ENCODE assay signal across 1 cellular context in the genomic region with DNA sequence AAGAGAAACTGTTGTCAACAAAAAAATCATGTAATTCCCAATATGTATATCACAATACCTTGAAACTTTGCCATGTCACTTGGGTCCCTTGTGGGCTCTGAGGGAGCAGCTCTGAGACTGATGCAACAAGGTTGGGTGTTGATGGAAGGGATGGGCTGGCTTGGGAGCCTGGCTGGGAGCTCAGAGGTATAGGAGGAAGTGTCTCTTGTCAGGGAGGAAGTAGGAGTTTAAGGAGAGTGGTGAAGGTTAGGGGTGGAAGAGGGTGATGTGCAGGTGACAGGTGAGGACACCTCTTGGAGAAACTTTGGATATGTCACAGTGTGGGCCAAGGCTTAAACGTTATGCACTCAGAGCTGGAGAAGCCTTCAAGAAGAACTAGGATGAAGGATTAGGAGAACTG.
TF ChIP-seq lines count a peak whose summit lies in the region.

No MANE protein-coding gene starts in this region.

TF ChIP-seq in K562, 482 proteins besides CTCF, POLR2A, EP300 and RAD21 (continues in another document):
- no peak for TF ChIP-seq CBX3 (IDR thresholded peaks at IDR 0.05; ENCODE audit: borderline replicate concordance in 1 of 2, low read length in 2 of 2)
- no peak for TF ChIP-seq ZNF175 (CRISPR knock-in tag; IDR thresholded peaks at IDR 0.05; ENCODE audit: low read depth)
- TF ChIP-seq, protein P1, sequence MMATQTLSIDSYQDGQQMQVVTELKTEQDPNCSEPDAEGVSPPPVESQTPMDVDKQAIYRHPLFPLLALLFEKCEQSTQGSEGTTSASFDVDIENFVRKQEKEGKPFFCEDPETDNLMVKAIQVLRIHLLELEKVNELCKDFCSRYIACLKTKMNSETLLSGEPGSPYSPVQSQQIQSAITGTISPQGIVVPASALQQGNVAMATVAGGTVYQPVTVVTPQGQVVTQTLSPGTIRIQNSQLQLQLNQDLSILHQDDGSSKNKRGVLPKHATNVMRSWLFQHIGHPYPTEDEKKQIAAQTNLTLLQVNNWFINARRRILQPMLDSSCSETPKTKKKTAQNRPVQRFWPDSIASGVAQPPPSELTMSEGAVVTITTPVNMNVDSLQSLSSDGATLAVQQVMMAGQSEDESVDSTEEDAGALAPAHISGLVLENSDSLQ (IDR thresholded peaks at IDR 0.05), result peak; percentile 54
- TF ChIP-seq RFX5 (IDR thresholded peaks at IDR 0.05; ENCODE audit: low read depth, low read length), result no peak
- TF ChIP-seq, protein P2, sequence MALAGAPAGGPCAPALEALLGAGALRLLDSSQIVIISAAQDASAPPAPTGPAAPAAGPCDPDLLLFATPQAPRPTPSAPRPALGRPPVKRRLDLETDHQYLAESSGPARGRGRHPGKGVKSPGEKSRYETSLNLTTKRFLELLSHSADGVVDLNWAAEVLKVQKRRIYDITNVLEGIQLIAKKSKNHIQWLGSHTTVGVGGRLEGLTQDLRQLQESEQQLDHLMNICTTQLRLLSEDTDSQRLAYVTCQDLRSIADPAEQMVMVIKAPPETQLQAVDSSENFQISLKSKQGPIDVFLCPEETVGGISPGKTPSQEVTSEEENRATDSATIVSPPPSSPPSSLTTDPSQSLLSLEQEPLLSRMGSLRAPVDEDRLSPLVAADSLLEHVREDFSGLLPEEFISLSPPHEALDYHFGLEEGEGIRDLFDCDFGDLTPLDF (CRISPR knock-in tag; IDR thresholded peaks at IDR 0.05), result no peak
- TF ChIP-seq, protein P3, sequence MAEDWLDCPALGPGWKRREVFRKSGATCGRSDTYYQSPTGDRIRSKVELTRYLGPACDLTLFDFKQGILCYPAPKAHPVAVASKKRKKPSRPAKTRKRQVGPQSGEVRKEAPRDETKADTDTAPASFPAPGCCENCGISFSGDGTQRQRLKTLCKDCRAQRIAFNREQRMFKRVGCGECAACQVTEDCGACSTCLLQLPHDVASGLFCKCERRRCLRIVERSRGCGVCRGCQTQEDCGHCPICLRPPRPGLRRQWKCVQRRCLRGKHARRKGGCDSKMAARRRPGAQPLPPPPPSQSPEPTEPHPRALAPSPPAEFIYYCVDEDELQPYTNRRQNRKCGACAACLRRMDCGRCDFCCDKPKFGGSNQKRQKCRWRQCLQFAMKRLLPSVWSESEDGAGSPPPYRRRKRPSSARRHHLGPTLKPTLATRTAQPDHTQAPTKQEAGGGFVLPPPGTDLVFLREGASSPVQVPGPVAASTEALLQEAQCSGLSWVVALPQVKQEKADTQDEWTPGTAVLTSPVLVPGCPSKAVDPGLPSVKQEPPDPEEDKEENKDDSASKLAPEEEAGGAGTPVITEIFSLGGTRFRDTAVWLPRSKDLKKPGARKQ (CRISPR knock-in tag; IDR thresholded peaks at IDR 0.05), result no peak
- TF ChIP-seq HIVEP1 (CRISPR knock-in tag; IDR thresholded peaks at IDR 0.05), result no peak
- no peak for TF ChIP-seq TFAM (CRISPR knock-in tag; conservative IDR thresholded peaks at IDR 0.05)
- no peak for TF ChIP-seq KAT7 (CRISPR knock-in tag; IDR thresholded peaks at IDR 0.05; ENCODE audit: borderline replicate concordance)
- TF ChIP-seq, protein P4, sequence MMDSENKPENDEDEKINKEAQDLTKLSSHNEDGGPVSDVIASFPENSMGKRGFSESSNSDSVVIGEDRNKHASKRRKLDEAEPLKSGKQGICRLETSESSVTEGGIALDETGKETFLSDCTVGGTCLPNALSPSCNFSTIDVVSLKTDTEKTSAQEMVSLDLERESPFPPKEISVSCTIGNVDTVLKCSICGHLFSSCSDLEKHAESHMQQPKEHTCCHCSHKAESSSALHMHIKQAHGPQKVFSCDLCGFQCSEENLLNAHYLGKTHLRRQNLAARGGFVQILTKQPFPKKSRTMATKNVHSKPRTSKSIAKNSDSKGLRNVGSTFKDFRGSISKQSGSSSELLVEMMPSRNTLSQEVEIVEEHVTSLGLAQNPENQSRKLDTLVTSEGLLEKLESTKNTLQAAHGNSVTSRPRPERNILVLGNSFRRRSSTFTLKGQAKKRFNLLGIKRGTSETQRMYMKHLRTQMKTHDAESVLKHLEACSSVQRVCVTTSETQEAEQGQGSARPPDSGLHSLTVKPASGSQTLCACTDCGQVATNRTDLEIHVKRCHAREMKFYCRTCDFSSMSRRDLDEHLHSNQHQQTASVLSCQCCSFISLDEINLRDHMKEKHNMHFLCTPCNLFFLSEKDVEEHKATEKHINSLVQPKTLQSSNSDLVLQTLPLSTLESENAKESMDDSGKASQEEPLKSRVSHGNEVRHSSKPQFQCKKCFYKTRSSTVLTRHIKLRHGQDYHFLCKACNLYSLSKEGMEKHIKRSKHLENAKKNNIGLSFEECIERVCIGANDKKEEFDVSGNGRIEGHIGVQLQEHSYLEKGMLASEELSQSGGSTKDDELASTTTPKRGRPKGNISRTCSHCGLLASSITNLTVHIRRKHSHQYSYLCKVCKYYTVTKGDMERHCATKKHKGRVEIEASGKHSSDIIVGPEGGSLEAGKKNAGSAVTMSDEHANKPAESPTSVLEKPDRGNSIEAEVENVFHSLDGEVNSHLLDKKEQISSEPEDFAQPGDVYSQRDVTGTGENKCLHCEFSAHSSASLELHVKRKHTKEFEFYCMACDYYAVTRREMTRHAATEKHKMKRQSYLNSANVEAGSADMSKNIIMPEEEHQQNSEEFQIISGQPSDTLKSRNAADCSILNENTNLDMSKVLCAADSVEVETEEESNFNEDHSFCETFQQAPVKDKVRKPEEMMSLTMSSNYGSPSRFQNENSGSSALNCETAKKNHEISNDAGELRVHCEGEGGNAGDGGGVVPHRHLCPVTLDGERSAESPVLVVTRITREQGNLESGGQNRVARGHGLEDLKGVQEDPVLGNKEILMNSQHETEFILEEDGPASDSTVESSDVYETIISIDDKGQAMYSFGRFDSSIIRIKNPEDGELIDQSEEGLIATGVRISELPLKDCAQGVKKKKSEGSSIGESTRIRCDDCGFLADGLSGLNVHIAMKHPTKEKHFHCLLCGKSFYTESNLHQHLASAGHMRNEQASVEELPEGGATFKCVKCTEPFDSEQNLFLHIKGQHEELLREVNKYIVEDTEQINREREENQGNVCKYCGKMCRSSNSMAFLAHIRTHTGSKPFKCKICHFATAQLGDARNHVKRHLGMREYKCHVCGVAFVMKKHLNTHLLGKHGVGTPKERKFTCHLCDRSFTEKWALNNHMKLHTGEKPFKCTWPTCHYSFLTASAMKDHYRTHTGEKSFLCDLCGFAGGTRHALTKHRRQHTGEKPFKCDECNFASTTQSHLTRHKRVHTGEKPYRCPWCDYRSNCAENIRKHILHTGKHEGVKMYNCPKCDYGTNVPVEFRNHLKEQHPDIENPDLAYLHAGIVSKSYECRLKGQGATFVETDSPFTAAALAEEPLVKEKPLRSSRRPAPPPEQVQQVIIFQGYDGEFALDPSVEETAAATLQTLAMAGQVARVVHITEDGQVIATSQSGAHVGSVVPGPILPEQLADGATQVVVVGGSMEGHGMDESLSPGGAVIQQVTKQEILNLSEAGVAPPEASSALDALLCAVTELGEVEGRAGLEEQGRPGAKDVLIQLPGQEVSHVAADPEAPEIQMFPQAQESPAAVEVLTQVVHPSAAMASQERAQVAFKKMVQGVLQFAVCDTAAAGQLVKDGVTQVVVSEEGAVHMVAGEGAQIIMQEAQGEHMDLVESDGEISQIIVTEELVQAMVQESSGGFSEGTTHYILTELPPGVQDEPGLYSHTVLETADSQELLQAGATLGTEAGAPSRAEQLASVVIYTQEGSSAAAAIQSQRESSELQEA (IDR thresholded peaks at IDR 0.05; ENCODE audit: low read depth), result no peak
- TF ChIP-seq, protein P5, sequence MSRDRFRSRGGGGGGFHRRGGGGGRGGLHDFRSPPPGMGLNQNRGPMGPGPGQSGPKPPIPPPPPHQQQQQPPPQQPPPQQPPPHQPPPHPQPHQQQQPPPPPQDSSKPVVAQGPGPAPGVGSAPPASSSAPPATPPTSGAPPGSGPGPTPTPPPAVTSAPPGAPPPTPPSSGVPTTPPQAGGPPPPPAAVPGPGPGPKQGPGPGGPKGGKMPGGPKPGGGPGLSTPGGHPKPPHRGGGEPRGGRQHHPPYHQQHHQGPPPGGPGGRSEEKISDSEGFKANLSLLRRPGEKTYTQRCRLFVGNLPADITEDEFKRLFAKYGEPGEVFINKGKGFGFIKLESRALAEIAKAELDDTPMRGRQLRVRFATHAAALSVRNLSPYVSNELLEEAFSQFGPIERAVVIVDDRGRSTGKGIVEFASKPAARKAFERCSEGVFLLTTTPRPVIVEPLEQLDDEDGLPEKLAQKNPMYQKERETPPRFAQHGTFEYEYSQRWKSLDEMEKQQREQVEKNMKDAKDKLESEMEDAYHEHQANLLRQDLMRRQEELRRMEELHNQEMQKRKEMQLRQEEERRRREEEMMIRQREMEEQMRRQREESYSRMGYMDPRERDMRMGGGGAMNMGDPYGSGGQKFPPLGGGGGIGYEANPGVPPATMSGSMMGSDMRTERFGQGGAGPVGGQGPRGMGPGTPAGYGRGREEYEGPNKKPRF (IDR thresholded peaks at IDR 0.05; ENCODE audit: low read depth, low read length), result no peak
- TF ChIP-seq MIER1 (IDR thresholded peaks at IDR 0.05; ENCODE audit: low read depth), result no peak
- TF ChIP-seq, protein P6, sequence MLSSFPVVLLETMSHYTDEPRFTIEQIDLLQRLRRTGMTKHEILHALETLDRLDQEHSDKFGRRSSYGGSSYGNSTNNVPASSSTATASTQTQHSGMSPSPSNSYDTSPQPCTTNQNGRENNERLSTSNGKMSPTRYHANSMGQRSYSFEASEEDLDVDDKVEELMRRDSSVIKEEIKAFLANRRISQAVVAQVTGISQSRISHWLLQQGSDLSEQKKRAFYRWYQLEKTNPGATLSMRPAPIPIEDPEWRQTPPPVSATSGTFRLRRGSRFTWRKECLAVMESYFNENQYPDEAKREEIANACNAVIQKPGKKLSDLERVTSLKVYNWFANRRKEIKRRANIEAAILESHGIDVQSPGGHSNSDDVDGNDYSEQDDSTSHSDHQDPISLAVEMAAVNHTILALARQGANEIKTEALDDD (IDR thresholded peaks at IDR 0.05), result no peak
- TF ChIP-seq, protein P7, sequence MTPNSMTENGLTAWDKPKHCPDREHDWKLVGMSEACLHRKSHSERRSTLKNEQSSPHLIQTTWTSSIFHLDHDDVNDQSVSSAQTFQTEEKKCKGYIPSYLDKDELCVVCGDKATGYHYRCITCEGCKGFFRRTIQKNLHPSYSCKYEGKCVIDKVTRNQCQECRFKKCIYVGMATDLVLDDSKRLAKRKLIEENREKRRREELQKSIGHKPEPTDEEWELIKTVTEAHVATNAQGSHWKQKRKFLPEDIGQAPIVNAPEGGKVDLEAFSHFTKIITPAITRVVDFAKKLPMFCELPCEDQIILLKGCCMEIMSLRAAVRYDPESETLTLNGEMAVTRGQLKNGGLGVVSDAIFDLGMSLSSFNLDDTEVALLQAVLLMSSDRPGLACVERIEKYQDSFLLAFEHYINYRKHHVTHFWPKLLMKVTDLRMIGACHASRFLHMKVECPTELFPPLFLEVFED (CRISPR knock-in tag; conservative IDR thresholded peaks at IDR 0.05), result no peak
- TF ChIP-seq U2AF1 (optimal IDR thresholded peaks at IDR 0.05; ENCODE audit: low read depth, low read length), result no peak
- 0 out of 2 replicates have a peak, but pooled peaks have one; percentile 37 for TF ChIP-seq ZEB2 (IDR thresholded peaks at IDR 0.05)
- TF ChIP-seq CEBPG (CRISPR knock-in tag; IDR thresholded peaks at IDR 0.05), result peak; percentile 80
- no peak for TF ChIP-seq CEBPG (tag; conservative IDR thresholded peaks at IDR 0.05 in 1 of 2, IDR thresholded peaks at IDR 0.05 in 1 of 2)
- TF ChIP-seq, protein P8, sequence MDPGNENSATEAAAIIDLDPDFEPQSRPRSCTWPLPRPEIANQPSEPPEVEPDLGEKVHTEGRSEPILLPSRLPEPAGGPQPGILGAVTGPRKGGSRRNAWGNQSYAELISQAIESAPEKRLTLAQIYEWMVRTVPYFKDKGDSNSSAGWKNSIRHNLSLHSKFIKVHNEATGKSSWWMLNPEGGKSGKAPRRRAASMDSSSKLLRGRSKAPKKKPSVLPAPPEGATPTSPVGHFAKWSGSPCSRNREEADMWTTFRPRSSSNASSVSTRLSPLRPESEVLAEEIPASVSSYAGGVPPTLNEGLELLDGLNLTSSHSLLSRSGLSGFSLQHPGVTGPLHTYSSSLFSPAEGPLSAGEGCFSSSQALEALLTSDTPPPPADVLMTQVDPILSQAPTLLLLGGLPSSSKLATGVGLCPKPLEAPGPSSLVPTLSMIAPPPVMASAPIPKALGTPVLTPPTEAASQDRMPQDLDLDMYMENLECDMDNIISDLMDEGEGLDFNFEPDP (CRISPR knock-in tag; IDR thresholded peaks at IDR 0.05), result no peak
- no peak for TF ChIP-seq NBN (IDR thresholded peaks at IDR 0.05; ENCODE audit: low read depth)
- TF ChIP-seq ZNF121 (CRISPR knock-in tag; conservative IDR thresholded peaks at IDR 0.05), result no peak
- TF ChIP-seq, protein P9, sequence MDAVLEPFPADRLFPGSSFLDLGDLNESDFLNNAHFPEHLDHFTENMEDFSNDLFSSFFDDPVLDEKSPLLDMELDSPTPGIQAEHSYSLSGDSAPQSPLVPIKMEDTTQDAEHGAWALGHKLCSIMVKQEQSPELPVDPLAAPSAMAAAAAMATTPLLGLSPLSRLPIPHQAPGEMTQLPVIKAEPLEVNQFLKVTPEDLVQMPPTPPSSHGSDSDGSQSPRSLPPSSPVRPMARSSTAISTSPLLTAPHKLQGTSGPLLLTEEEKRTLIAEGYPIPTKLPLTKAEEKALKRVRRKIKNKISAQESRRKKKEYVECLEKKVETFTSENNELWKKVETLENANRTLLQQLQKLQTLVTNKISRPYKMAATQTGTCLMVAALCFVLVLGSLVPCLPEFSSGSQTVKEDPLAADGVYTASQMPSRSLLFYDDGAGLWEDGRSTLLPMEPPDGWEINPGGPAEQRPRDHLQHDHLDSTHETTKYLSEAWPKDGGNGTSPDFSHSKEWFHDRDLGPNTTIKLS (IDR thresholded peaks at IDR 0.05; ENCODE audit: borderline replicate concordance, low read depth), result no peak
- TF ChIP-seq LARP7 (IDR thresholded peaks at IDR 0.05), result no peak
- TF ChIP-seq PCBP1 (IDR thresholded peaks at IDR 0.05; ENCODE audit: low read depth, low read length, poor library complexity, severe bottlenecking), result no peak
- no peak for TF ChIP-seq GATAD2A (IDR thresholded peaks at IDR 0.05)
- peak; percentile 42; the same call in 1 of the 2 replicates for TF ChIP-seq CTBP1 (IDR thresholded peaks at IDR 0.05; ENCODE audit: borderline replicate concordance)
- peak; percentile 45 for TF ChIP-seq MEIS2 (IDR thresholded peaks at IDR 0.05; ENCODE audit: partially characterized antibody)
- no peak for TF ChIP-seq JUND (IDR thresholded peaks at IDR 0.05; ENCODE audit: borderline replicate concordance, low read depth, low read length)
- TF ChIP-seq JUND (tag; IDR thresholded peaks at IDR 0.05; ENCODE audit: borderline replicate concordance, low read depth, low read length), result no peak
